12 cellular contexts compared by ENCODE assay signal in the genomic region with DNA sequence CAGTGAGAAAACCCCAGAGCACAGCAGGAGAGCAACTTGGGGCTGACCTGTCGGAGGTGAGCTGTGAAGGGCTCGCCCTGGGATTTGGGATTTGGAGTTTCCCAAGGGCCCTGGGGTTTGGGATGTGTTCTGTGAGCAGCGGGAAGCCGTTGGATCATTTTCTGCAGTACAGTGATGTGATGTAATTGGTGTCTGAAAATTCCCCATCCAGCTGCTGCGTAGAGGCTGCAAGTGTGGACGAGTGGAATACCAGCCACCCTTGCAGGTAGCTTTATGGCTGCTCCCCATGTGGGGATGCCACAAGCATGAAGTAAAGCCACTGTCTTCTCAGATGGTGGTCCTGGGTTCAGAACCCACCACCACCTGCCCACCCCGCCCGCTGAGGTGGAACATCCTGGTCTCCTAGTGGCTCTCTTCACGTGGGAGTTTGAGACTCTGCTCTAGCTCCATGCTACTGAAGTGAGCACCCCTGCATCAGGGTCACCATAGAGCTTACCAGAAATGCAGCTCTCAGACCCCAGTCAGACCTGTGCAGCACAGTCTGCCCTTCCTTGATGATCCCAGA. TPM values are rescaled to one million over a fixed set of nuclear protein-coding genes. Genes with fewer than 3 reads are reported as not detected.
DNase-seq lines count a peak whose midpoint lies in the region; ATAC-seq, FAIRE-seq and TF ChIP-seq lines count a peak whose summit lies in the region.
"Had no signal": no experiment of that assay in that cellular context is flagged by ENCODE, and none has a peak within 500 bp of the region (broad histone marks: within the 10 kb centered on the region; RNA-seq: fewer than 3 reads in every experiment).

No MANE protein-coding gene starts in this region.

- no peak for ATAC-seq in HepG2

- TF ChIP-seq CTCF in Caco-2 (IDR thresholded peaks at IDR 0.05; ENCODE audit: insufficient read depth in 1 of 2, low read depth in 1 of 2, low read length in 1 of 2, severe bottlenecking in 1 of 2, unreplicated experiment in 1 of 2) (no peak), RWPE1 (conservative IDR thresholded peaks at IDR 0.05; ENCODE audit: low read depth) (no peak), HepG2 (CRISPR knock-in tag; IDR thresholded peaks at IDR 0.05) (no peak), GM10266 (IDR thresholded peaks at IDR 0.05; ENCODE audit: control insufficient read depth, insufficient read depth, low read depth, missing control alignments) (no peak)

- H3K9me3 ChIP-seq in Caco-2 (no peaks in the 10 kb centered on the region), HepG2 (ENCODE audit: low read length) (no peaks in the 10 kb centered on the region), skeletal muscle satellite cell (replicated peaks; ENCODE audit: low read length) (no peaks in the 10 kb centered on the region)

- peak overlapping the region; percentile 84 for H3K27ac Mint-ChIP-seq in Caco-2 (ENCODE audit: unreplicated experiment)
- no peak overlapping the region for H3K27ac Mint-ChIP-seq in activated T-helper 1 cell treated with anti-CD3 and anti-CD28 coated beads, Interleukin-12 subunit alpha, Interleukin-12 subunit beta, Interleukin-2, Interleukin-4 antibody, amounts not matched to agents 30 ng/mL and 10 ng/mL and 1 ng/mL, durations not matched to agents 14 hours and 24 hours and 36 hours

- peaks cover 3% of the 10 kb centered on the region; the same call in 1 of the 2 replicates for H4K20me1 ChIP-seq in HepG2 (ENCODE audit: insufficient read depth, low read length)

- peaks cover 6% of the 10 kb centered on the region for H3K79me2 ChIP-seq in HepG2 (ENCODE audit: insufficient read depth, low read length)

- no peaks in the 10 kb centered on the region for H3K9me3 Mint-ChIP-seq in Caco-2 (ENCODE audit: unreplicated experiment)
- no peaks in the 10 kb centered on the region for H3K9me3 Mint-ChIP-seq in activated T-helper 1 cell treated with anti-CD3 and anti-CD28 coated beads, Interleukin-12 subunit alpha, Interleukin-12 subunit beta, Interleukin-2, Interleukin-4 antibody, amounts not matched to agents 30 ng/mL and 10 ng/mL and 1 ng/mL, durations not matched to agents 14 hours and 24 hours and 36 hours
- H3K9me3 Mint-ChIP-seq: neural crest cell had no signal

- TF ChIP-seq POLR2A in HepG2 (IDR thresholded peaks at IDR 0.05; ENCODE audit: insufficient read depth in 1 of 2, low read depth in 2 of 2, low read length in 2 of 2) = no peak

- no peak for TF ChIP-seq RAD21 in HepG2 (CRISPR knock-in tag; IDR thresholded peaks at IDR 0.05)

- H3K4me1 Mint-ChIP-seq in Caco-2 (ENCODE audit: low read depth, unreplicated experiment) = peaks cover 29% of the 10 kb centered on the region
- peaks cover 21% of the 10 kb centered on the region for H3K4me1 Mint-ChIP-seq in activated T-helper 1 cell treated with anti-CD3 and anti-CD28 coated beads, Interleukin-12 subunit alpha, Interleukin-12 subunit beta, Interleukin-2, Interleukin-4 antibody, amounts not matched to agents 30 ng/mL and 10 ng/mL and 1 ng/mL, durations not matched to agents 14 hours and 24 hours and 36 hours (ENCODE audit: low read depth)

- CTCF ChIA-PET in Caco-2 (lab: Charles Lee) (interaction anchor here (0.9 to 5.4 kb wide), 6 partner anchors 14 to 341 kb away, joined by 4 to 62 read pairs (median 10); partner anchors contain the start of gene IMPA2), RWPE1 (lab: Yijun Ruan, JAX) (interaction anchor here (0.6 to 4.4 kb wide), 13 partner anchors 9 to 686 kb away, joined by 3 to 67 read pairs (median 4); no protein-coding TSS in a partner anchor), HepG2 (lab: Yijun Ruan, JAX; ENCODE audit: low intra/inter-chr PET ratio, low total read pairs) (interaction anchor here (0.8 to 2.7 kb wide), 4 partner anchors 54 to 264 kb away, joined by 3 to 51 read pairs (median 5); no protein-coding TSS in a partner anchor)

- peak overlapping the region; percentile 87; the same call in 1 of the 2 replicates for H3K4me2 ChIP-seq in HepG2 (ENCODE audit: low read depth, low read length)
- no peak overlapping the region for H3K4me2 ChIP-seq in skeletal muscle satellite cell (ENCODE audit: low read length)

- no peaks in the 10 kb centered on the region for H3K27me3 Mint-ChIP-seq in Caco-2 (ENCODE audit: insufficient read depth, unreplicated experiment)
- no peaks in the 10 kb centered on the region for H3K27me3 Mint-ChIP-seq in activated T-helper 1 cell treated with anti-CD3 and anti-CD28 coated beads, Interleukin-12 subunit alpha, Interleukin-12 subunit beta, Interleukin-2, Interleukin-4 antibody, amounts not matched to agents 30 ng/mL and 10 ng/mL and 1 ng/mL, durations not matched to agents 14 hours and 24 hours and 36 hours (ENCODE audit: insufficient read depth)

- H3K9ac ChIP-seq in HepG2 (ENCODE audit: insufficient read depth, low read depth, low read length) = no peak overlapping the region
- peak overlapping the region; percentile 37 for H3K9ac ChIP-seq in skeletal muscle satellite cell (ENCODE audit: low read depth, low read length)

- POLR2A ChIA-PET in Caco-2 (lab: Charles Lee) = interaction anchor here (2.3 kb wide), 1 partner anchor 15 kb away, joined by 35 read pairs; the partner anchor contains the start of gene IMPA2
- POLR2A ChIA-PET in RWPE1 (lab: Yijun Ruan, JAX; ENCODE audit: low non-redundant PET) = interaction anchor here (1.1 kb wide), 1 partner anchor 8 kb away, joined by 7 read pairs; no protein-coding TSS in a partner anchor
- POLR2A ChIA-PET in HepG2 (lab: Yijun Ruan, JAX) = interaction anchor here (0.7 to 12.8 kb wide), 13 partner anchors 7 to 156 kb away, joined by 3 to 328 read pairs (median 12); partner anchors contain the start of genes CHMP1B, IMPA2 and MPPE1

- intact Hi-C loops in Caco-2 (cut with micrococcal nuclease; ENCODE audit: unreplicated experiment) (loop anchor here (5.0 kb wide), 1 partner anchor 339 kb away; no protein-coding TSS in a partner anchor), HepG2 (cut with micrococcal nuclease; ENCODE audit: unreplicated experiment) (loop anchor here (10.0 kb wide), 1 partner anchor 141 kb away; the partner anchor contains the start of gene CHMP1B)
- intact Hi-C loops in activated T-helper 1 cell treated with anti-CD3 and anti-CD28 coated beads, Interleukin-12 subunit alpha, Interleukin-12 subunit beta, Interleukin-2, Interleukin-4 antibody, amounts not matched to agents 30 ng/mL and 10 ng/mL and 1 ng/mL, durations not matched to agents 14 hours and 24 hours and 36 hours (cut with micrococcal nuclease) = no loop called here

- FAIRE-seq in HepG2 (lab: Jason Lieb, UNC) = no peak
- FAIRE-seq: islet of Langerhans had no signal

- H3K4me3 ChIP-seq in Caco-2 (ENCODE audit: low read depth, low read length) = no peak overlapping the region
- H3K4me3 ChIP-seq in HepG2 (replicated peaks in 1 of 3; ENCODE audit: insufficient read depth in 1 of 3, low read depth in 2 of 3, low read length in 3 of 3) = no peak overlapping the region
- no peak overlapping the region for H3K4me3 ChIP-seq in skeletal muscle satellite cell (ENCODE audit: low read length)

- H3K27me3 ChIP-seq in Caco-2 (replicated peaks; ENCODE audit: control insufficient read depth, insufficient read depth, low read length) = no peaks in the 10 kb centered on the region
- H3K27me3 ChIP-seq in HepG2 (ENCODE audit: control insufficient read depth in 1 of 2, insufficient read depth in 2 of 2, low read length in 2 of 2) = no peaks in the 10 kb centered on the region
- H3K27me3 ChIP-seq in skeletal muscle satellite cell (ENCODE audit: control insufficient read depth, insufficient read depth, low read length) = no peaks in the 10 kb centered on the region

- no peak overlapping the region for H3K4me3 Mint-ChIP-seq in Caco-2 (ENCODE audit: unreplicated experiment)
- H3K4me3 Mint-ChIP-seq in activated T-helper 1 cell treated with anti-CD3 and anti-CD28 coated beads, Interleukin-12 subunit alpha, Interleukin-12 subunit beta, Interleukin-2, Interleukin-4 antibody, amounts not matched to agents 30 ng/mL and 10 ng/mL and 1 ng/mL, durations not matched to agents 14 hours and 24 hours and 36 hours = no peak overlapping the region
- H3K4me3 Mint-ChIP-seq: neural crest cell had no signal

- H3K36me3 Mint-ChIP-seq in Caco-2 (ENCODE audit: insufficient read depth, unreplicated experiment) = peaks cover 13% of the 10 kb centered on the region
- no peaks in the 10 kb centered on the region for H3K36me3 Mint-ChIP-seq in activated T-helper 1 cell treated with anti-CD3 and anti-CD28 coated beads, Interleukin-12 subunit alpha, Interleukin-12 subunit beta, Interleukin-2, Interleukin-4 antibody, amounts not matched to agents 30 ng/mL and 10 ng/mL and 1 ng/mL, durations not matched to agents 14 hours and 24 hours and 36 hours (ENCODE audit: low read depth)

- TF ChIP-seq EP300 in HepG2 (IDR thresholded peaks at IDR 0.05; ENCODE audit: low read depth in 2 of 2, low read length in 2 of 2) (no peak), HepG2 (CRISPR knock-in tag; IDR thresholded peaks at IDR 0.05; ENCODE audit: borderline replicate concordance) (no peak)

- in situ Hi-C loops in HepG2 (cut with HindIII; ENCODE audit: extremely low pct_ligation_motif_present, low pct_unique_long_range_greater_than_20kb) (loop anchor here (5.0 kb wide), 1 partner anchor 59 kb away; no protein-coding TSS in a partner anchor), G401 (cut with HindIII; ENCODE audit: low sequenced_read_pairs) (no loop called here)

- H3K36me3 ChIP-seq in Caco-2 (ENCODE audit: control insufficient read depth, insufficient read depth, low read length) = no peaks in the 10 kb centered on the region; the same call in 1 of the 2 replicates
- H3K36me3 ChIP-seq in HepG2 (replicated peaks in 1 of 2; ENCODE audit: control insufficient read depth in 1 of 2, insufficient read depth in 2 of 2, low read length in 2 of 2) = peaks cover 0 to 6% of the 10 kb centered on the region in 2 experiments; a peak in 2 of 5 replicates
- H3K36me3 ChIP-seq in skeletal muscle satellite cell (ENCODE audit: insufficient read depth, low read length) = no peaks in the 10 kb centered on the region

- H3K4me1 ChIP-seq in Caco-2 (peaks cover 16% of the 10 kb centered on the region), HepG2 (ENCODE audit: insufficient read depth, low read length) (peaks cover 97% of the 10 kb centered on the region), skeletal muscle satellite cell (ENCODE audit: control insufficient read depth, insufficient read depth, low read length) (peaks cover 36% of the 10 kb centered on the region)

- DNase-seq in Caco-2 (no peak), RWPE1 (ENCODE audit: low spot score) (no peak), HepG2 (ENCODE audit: low spot score) (no peak), G401 (ENCODE audit: low spot score) (no peak), GM10266 (ENCODE audit: extremely low spot score) (no peak), dedifferentiated amniotic fluid mesenchymal stem cell (ENCODE audit: extremely low spot score) (no peak)
- no peak for DNase-seq in activated T-helper 1 cell treated with anti-CD3 and anti-CD28 coated beads, Interleukin-12 subunit alpha, Interleukin-12 subunit beta, Interleukin-2, Interleukin-4 antibody, amounts not matched to agents 30 ng/mL and 10 ng/mL and 1 ng/mL, durations not matched to agents 14 hours and 24 hours and 36 hours (ENCODE audit: low spot score)
- DNase-seq: cortex of kidney; NK-92 treated with Interleukin-12 subunit alpha and Interleukin-12 subunit beta, amount 100 ng/mL, for 24 hours had no signal

- BruUV-seq in Caco-2 (replicated peaks; lab: Mats Ljungman, UMichigan) = no TSS peak
- BruUV-seq in HepG2 (replicated peaks; lab: Mats Ljungman, UMichigan) = no TSS peak

- 78% methylated on average over 5 of the region's 9 CpGs for WGBS in HepG2 (ENCODE audit: low lambda C conversion rate)

- H2AFZ ChIP-seq in HepG2 (ENCODE audit: low read length) = no peak overlapping the region

- H3K27ac ChIP-seq in RWPE1 = peak overlapping the region; percentile 75
- H3K27ac ChIP-seq in HepG2 (ENCODE audit: extremely low read length, insufficient read depth, low read length) = peak overlapping the region; percentile 70

RNA-seq across cellular contexts. Expression of gene IMPA2, which starts 15.0 kb away (rescaled TPM):
- 66.1 and 79.9 TPM in 2 replicates for total RNA-seq in Caco-2 (2022)
- 65.4 and 71.8 TPM in 2 replicates for total RNA-seq in HepG2 (2016; rRNA removed; fragmentation: Illumina TruSeq; extraction: Trizol)
- 77.7 and 94.9 TPM in 2 replicates for total RNA-seq in HepG2 (2016; cell fraction: cytosol; rRNA removed; fragmentation: Illumina TruSeq; extraction: Trizol; ENCODE audit: low read depth)
- total RNA-seq in HepG2 (2016; cell fraction: insoluble cytoplasmic fraction; rRNA removed; fragmentation: Illumina TruSeq; extraction: Trizol) = 58.3 and 76.5 TPM in 2 replicates
- total RNA-seq in HepG2 (2016; cell fraction: membrane; rRNA removed; fragmentation: Illumina TruSeq; extraction: Trizol) = 122 and 147 TPM in 2 replicates
- 55.6 and 62.0 TPM in 2 replicates for total RNA-seq in HepG2 (2016; cell fraction: nucleus; rRNA removed; fragmentation: Illumina TruSeq; extraction: Trizol)
- polyA plus RNA-seq in HepG2 (2011; rRNA removed) = 28.8 and 37.8 TPM in 2 replicates
- 28.2 and 43.4 TPM in 2 replicates for polyA plus RNA-seq in HepG2 (2011; cell fraction: cytosol; rRNA removed)
- polyA plus RNA-seq in HepG2 (2011; cell fraction: nucleus; rRNA removed) = 104 and 146 TPM in 2 replicates
- polyA plus RNA-seq in HepG2 (2012) = 56.2 and 62.5 TPM in 2 replicates
- 83.4 and 111 TPM in 2 replicates for polyA plus RNA-seq in HepG2 (2016; cell fraction: cytosol; fragmentation: Illumina TruSeq; extraction: Trizol; ENCODE audit: low read depth)
- 68.3 and 79.3 TPM in 2 replicates for polyA plus RNA-seq in HepG2 (2016; cell fraction: insoluble cytoplasmic fraction; fragmentation: Illumina TruSeq; extraction: Trizol; ENCODE audit: low read depth)
- polyA plus RNA-seq in HepG2 (2016; cell fraction: membrane; fragmentation: Illumina TruSeq; extraction: Trizol; ENCODE audit: low read depth) = 118 and 138 TPM in 2 replicates
- 90.9 and 102 TPM in 2 replicates for polyA plus RNA-seq in HepG2 (2016; cell fraction: nucleus; fragmentation: Illumina TruSeq; extraction: Trizol; ENCODE audit: insufficient read depth, low read depth)
- 45.6 and 172 TPM in 2 replicates for polyA minus RNA-seq in HepG2 (2011; rRNA and poly(A)+ RNA removed; ENCODE audit: low replicate concordance)
- polyA minus RNA-seq in HepG2 (2011; cell fraction: cytosol; rRNA and poly(A)+ RNA removed) = 12.3 and 17.3 TPM in 2 replicates
- 22.8 and 37.2 TPM in 2 replicates for polyA minus RNA-seq in HepG2 (2011; cell fraction: nucleus; rRNA and poly(A)+ RNA removed)
- 7.4 and 9.0 TPM in 2 replicates for total RNA-seq in skeletal muscle satellite cell (2012; rRNA removed)
- 51.4 and 55.8 TPM in 2 replicates for total RNA-seq in G401 (2014; rRNA removed; shearing (Covaris generic))
- total RNA-seq in activated T-helper 1 cell treated with anti-CD3 and anti-CD28 coated beads, Interleukin-12 subunit alpha, Interleukin-12 subunit beta, Interleukin-2, Interleukin-4 antibody, amounts not matched to agents 30 ng/mL and 10 ng/mL and 1 ng/mL, durations not matched to agents 14 hours and 24 hours and 36 hours = 14.4 and 19.3 TPM in 2 replicates
